7 cellular contexts compared by ENCODE assay signal in the genomic region with DNA sequence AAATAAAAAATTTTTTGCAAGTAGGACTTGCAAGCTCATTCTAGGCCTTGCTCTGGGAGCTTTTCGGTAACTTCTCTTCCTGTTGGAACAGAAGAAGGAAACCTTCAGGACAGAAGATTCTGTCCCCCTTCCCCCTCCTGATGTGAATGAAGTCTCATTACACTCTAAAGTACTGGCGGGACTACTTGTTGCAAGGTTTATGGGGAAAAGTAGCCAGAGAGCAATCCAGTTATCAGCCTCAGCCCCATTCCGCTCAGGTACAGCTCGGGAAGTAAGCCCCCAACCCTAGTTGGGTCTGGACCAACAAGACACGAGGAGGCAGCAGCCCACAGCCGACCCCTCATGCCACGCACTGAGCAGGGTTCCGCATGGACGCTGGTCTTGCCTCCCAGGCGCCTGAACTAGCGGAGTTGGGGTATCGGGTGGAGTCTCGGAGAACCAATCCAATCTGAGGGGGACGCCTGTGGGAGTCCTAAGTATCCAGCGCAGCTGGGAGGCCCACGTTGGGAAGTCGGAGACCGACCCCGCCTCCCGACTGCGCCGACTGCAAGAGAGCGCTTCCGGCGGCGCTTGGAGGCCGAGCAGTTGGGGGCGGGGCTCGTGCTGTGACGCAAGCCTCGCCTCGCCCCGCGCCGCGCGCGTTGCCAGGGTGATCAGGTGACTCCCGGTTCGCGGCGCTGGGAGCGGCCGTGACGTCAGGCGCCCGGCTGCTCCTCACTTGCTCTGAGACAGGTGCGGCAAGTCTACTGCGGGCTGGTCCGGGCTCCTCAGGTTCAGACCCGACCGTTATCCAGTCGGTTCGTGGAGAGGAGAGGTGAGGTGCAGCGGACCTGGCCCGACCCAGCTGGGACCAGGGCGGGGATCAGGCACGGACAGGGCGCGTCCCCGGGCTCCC. TPM values are rescaled to one million over a fixed set of nuclear protein-coding genes. Genes with fewer than 3 reads are reported as not detected.
DNase-seq lines count a peak whose midpoint lies in the region; ATAC-seq and TF ChIP-seq lines count a peak whose summit lies in the region.

A gene with protein sequence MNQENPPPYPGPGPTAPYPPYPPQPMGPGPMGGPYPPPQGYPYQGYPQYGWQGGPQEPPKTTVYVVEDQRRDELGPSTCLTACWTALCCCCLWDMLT (plus strand): TSS at position 717 of the 895 bp plus-strand sequence. CDS start 19,278 bp downstream, outside the sequence.

- intact Hi-C loops in gastrocnemius medialis (cut with DNase I; ENCODE audit: low total_unique reads) = loop anchor here (2.0 to 10.0 kb wide), 5 partner anchors 66 to 540 kb away; a partner anchor contains a TSS

- H3K36me3 Mint-ChIP-seq in brain = no peaks in the 10 kb centered on the region

- peaks cover 34% of the 10 kb centered on the region for H3K4me1 Mint-ChIP-seq in brain

- H3K27me3 Mint-ChIP-seq in brain = peaks cover 19% of the 10 kb centered on the region

- ATAC-seq in GM18520 (IDR thresholded peaks at IDR 0.05; ENCODE audit: unreplicated experiment) (peak; percentile 91), HG03060 (IDR thresholded peaks at IDR 0.05; ENCODE audit: low read depth, unreplicated experiment) (peak; percentile 71), gastrocnemius medialis (peak; percentile 74 to 76)

- H3K36me3 ChIP-seq in gastrocnemius medialis = no peaks in the 10 kb centered on the region

- no peaks in the 10 kb centered on the region for H3K9me3 ChIP-seq in gastrocnemius medialis

- peaks cover 35 to 37% of the 10 kb centered on the region in 2 donors for H3K4me1 ChIP-seq in gastrocnemius medialis

- no peaks in the 10 kb centered on the region for H3K9me3 Mint-ChIP-seq in brain

- peak within 1 kb of the TSS; percentile 96 to 99 (median 97) for H3K27ac Mint-ChIP-seq in brain

- H3K27ac ChIP-seq in gastrocnemius medialis = peak within 1 kb of the TSS; percentile 97 to 99 (median 98)

- TF ChIP-seq POLR2A in gastrocnemius medialis (IDR thresholded peaks at IDR 0.05) = peak; percentile 98 to 99

- H3K4me3 ChIP-seq in gastrocnemius medialis = peak within 1 kb of the TSS; percentile 87 to 98 (median 88)

- peak within 1 kb of the TSS; percentile 90 to 95 (median 94) for H3K4me3 Mint-ChIP-seq in brain

- in situ Hi-C loops in gastrocnemius medialis (cut with MboI; ENCODE audit: low sequenced_read_pairs in 4 of 4) = loop anchor here in 1 of 4 donors (5.0 kb wide), 1 partner anchor 178 kb away; no protein-coding TSS in a partner anchor

- TF ChIP-seq CTCF in brain (conservative IDR thresholded peaks at IDR 0.05) = no peak
- TF ChIP-seq CTCF in gastrocnemius medialis (IDR thresholded peaks at IDR 0.05 in 4 of 5, conservative IDR thresholded peaks at IDR 0.05 in 1 of 5) = peak in 1 of 5 experiments; percentile 40

- no peaks in the 10 kb centered on the region for H3K27me3 ChIP-seq in gastrocnemius medialis

- peak; percentile 69 for DNase-seq in NCI-H2107 treated with DMSO at 0.1 percent for 48 hours (lab: John Stamatoyannopoulos, UW; ENCODE audit: unreplicated experiment)
- peak; percentile 88 for DNase-seq in UCSD-AML1 (lab: John Stamatoyannopoulos, UW; ENCODE audit: unreplicated experiment)
- peak; percentile 78 for DNase-seq in iPS DF 4.7 (ENCODE audit: extremely low read depth, low spot score)
- DNase-seq in gastrocnemius medialis = peak; percentile 94 to 97

RNA-seq across cellular contexts. Expression of the gene that starts here (rescaled TPM):
- polyA plus RNA-seq in brain (ENCODE audit: insufficient read depth, low read depth, low replicate concordance) = 119 TPM
- total RNA-seq in gastrocnemius medialis = 100 to 1,000 TPM; 304 to 593 (median 336) TPM

Comparison
In these comparisons a context has a peak if more than half of its experiments do, and no peak if none do; other contexts are left out.
1. Peak in every context shown above with its lines: DNase-seq, ATAC-seq, H3K4me3 ChIP-seq and H3K27ac ChIP-seq.